In genomic region chr2:58698610-58699009, GRCh38 we compare ENCODE assay signal across 26 cellular contexts.
"Had no signal": no experiment of that assay in that cellular context is flagged by ENCODE, and none has a peak within 500 bp of the region (broad histone marks: within the 10 kb centered on the region; RNA-seq: fewer than 3 reads in every experiment).

No MANE protein-coding gene starts in this region.

- DNase-seq: IMR-90, Kasumi-1, MM.1S, NCI-H1048, NCI-H1105, NCI-H1417 treated with DMSO at 0.1 percent for 48 hours, NCI-H146, NCI-H187, NCI-H2029, NCI-H2081 treated with DMSO at 0.1 percent for 48 hours, NCI-H2171, NCI-H226, NCI-H446, NCI-H510A, NCI-H524 treated with DMSO at 0.1 percent for 48 hours, NCI-H69, NCI-H774, PC-3, SHP77 treated with DMSO at 0.1 percent for 48 hours, SJCRH30, T-helper 1 cell had no signal

- H3K27ac ChIP-seq: KMS-11, SJCRH30 had no signal

- H3K4me3 ChIP-seq: SJCRH30 had no signal

- H3K9ac ChIP-seq: KMS-11 had no signal

- H3K4me1 ChIP-seq: SJCRH30 had no signal

- FAIRE-seq: HepG2 had no signal

- H3K27me3 ChIP-seq: SJCRH30 had no signal

- ATAC-seq: HepG2, Panc1, PC-3, Right ventricle myocardium inferior, SK-N-SH treated with all-trans-retinoic acid at 6 μM for 48 hours had no signal

- H3K4me2 ChIP-seq: KMS-11 had no signal

- H3K36me3 ChIP-seq: SJCRH30 had no signal
